Comparison of ENCODE assay signal across 38 cellular contexts in genomic region chr12:107477018-107477417, GRCh38.
"Had no signal": no experiment of that assay in that cellular context is flagged by ENCODE, and none has a peak within 500 bp of the region (broad histone marks: within the 10 kb centered on the region; RNA-seq: fewer than 3 reads in every experiment).

No MANE protein-coding gene starts in this region.

- H3K9me3 Mint-ChIP-seq: activated naive CD4-positive, alpha-beta T cell treated with anti-CD3 and anti-CD28 coated beads for 36 hours; activated naive CD4-positive, alpha-beta T cell treated with anti-CD3 and anti-CD28 coated beads, Interleukin-2, amount 10 ng/mL, durations not matched to agents 7 days and 5 days; activated naive CD4-positive, alpha-beta T cell treated with anti-CD3 and anti-CD28 coated beads, Interleukin-2, amount 50 U/mL, for 24 hours; activated naive CD4-positive, alpha-beta T cell treated with anti-CD3 and anti-CD28 coated beads, Interleukin-2, amount 50 U/mL, for 72 hours; activated naive CD8-positive, alpha-beta T cell treated with anti-CD3 and anti-CD28 coated beads for 36 hours; activated naive CD8-positive, alpha-beta T cell treated with anti-CD3 and anti-CD28 coated beads, Interleukin-2, amount 10 ng/mL, durations not matched to agents 7 days and 5 days; activated naive CD8-positive, alpha-beta T cell treated with anti-CD3 and anti-CD28 coated beads, Interleukin-2, amount 50 U/mL, for 24 hours; activated T-cell treated with anti-CD3 and anti-CD28 coated beads, Interleukin-2, amount 50 U/mL, for 24 hours; activated T-cell treated with anti-CD3 and anti-CD28 coated beads, Interleukin-2, amount 50 U/mL, for 4 hours; activated T-cell treated with anti-CD3 and anti-CD28 coated beads, Interleukin-2, amount 50 U/mL, for 72 hours; activated T-helper 1 cell treated with anti-CD3 and anti-CD28 coated beads, Interleukin-12 subunit alpha, Interleukin-12 subunit beta, Interleukin-2, Interleukin-4 antibody, amounts not matched to agents 30 ng/mL and 10 ng/mL and 1 ng/mL, durations not matched to agents 14 hours and 24 hours and 36 hours; activated T-helper 17 cell treated with anti-CD3 and anti-CD28 coated beads, Interleukin-2, amount 50 U/mL, for 72 hours; activated T-helper 2 cell treated with anti-CD3 and anti-CD28 coated beads, Interferon-gamma antibody, Interleukin-2, Interleukin-4, amounts not matched to agents 10 μg/mL and 5 μg/mL and 100 μg/mL, durations not matched to agents 14 hours and 24 hours and 36 hours; brain; central memory CD8-positive, alpha-beta T cell had no signal

- H3K27me3 ChIP-seq: adrenal gland, ascending aorta, body of pancreas, brain microvascular endothelial cell, breast epithelium had no signal

- H3K36me3 Mint-ChIP-seq: activated naive CD4-positive, alpha-beta T cell treated with anti-CD3 and anti-CD28 coated beads, Interleukin-2, amount 10 ng/mL, durations not matched to agents 7 days and 5 days; activated naive CD4-positive, alpha-beta T cell treated with anti-CD3 and anti-CD28 coated beads, Interleukin-2, amount 50 U/mL, for 24 hours; activated naive CD4-positive, alpha-beta T cell treated with anti-CD3 and anti-CD28 coated beads, Interleukin-2, amount 50 U/mL, for 72 hours; activated naive CD8-positive, alpha-beta T cell; activated naive CD8-positive, alpha-beta T cell treated with anti-CD3 and anti-CD28 coated beads for 36 hours; activated naive CD8-positive, alpha-beta T cell treated with anti-CD3 and anti-CD28 coated beads, Interleukin-2, amount 10 ng/mL, durations not matched to agents 7 days and 5 days; brain had no signal

- H3K9me3 ChIP-seq: adrenal gland, ascending aorta, body of pancreas, breast epithelium had no signal

- H3K4me1 ChIP-seq: adrenal gland, ascending aorta, body of pancreas, breast epithelium had no signal

- H3K27ac ChIP-seq: adrenal gland, ascending aorta, body of pancreas, brain microvascular endothelial cell, breast epithelium, cardiac muscle cell had no signal

- H3K27me3 Mint-ChIP-seq: activated naive CD4-positive, alpha-beta T cell treated with anti-CD3 and anti-CD28 coated beads, Interleukin-2, amount 10 ng/mL, durations not matched to agents 7 days and 5 days; activated naive CD4-positive, alpha-beta T cell treated with anti-CD3 and anti-CD28 coated beads, Interleukin-2, amount 50 U/mL, for 24 hours; activated naive CD8-positive, alpha-beta T cell; activated naive CD8-positive, alpha-beta T cell treated with anti-CD3 and anti-CD28 coated beads for 36 hours; activated naive CD8-positive, alpha-beta T cell treated with anti-CD3 and anti-CD28 coated beads, Interleukin-2, amount 10 ng/mL, durations not matched to agents 7 days and 5 days; activated naive CD8-positive, alpha-beta T cell treated with anti-CD3 and anti-CD28 coated beads, Interleukin-2, amount 50 U/mL, for 24 hours; activated T-cell treated with anti-CD3 and anti-CD28 coated beads, Interleukin-2, amount 50 U/mL, for 24 hours; activated T-helper 17 cell treated with anti-CD3 and anti-CD28 coated beads, Interleukin-2, amount 50 U/mL, for 72 hours had no signal

- H3K4me3 ChIP-seq: adrenal gland, ascending aorta, body of pancreas, breast epithelium, cardiac muscle cell had no signal

- H3K27ac Mint-ChIP-seq: activated naive CD4-positive, alpha-beta T cell treated with anti-CD3 and anti-CD28 coated beads for 36 hours; activated naive CD4-positive, alpha-beta T cell treated with anti-CD3 and anti-CD28 coated beads, Interleukin-2, amount 10 ng/mL, durations not matched to agents 7 days and 5 days; activated naive CD4-positive, alpha-beta T cell treated with anti-CD3 and anti-CD28 coated beads, Interleukin-2, amount 50 U/mL, for 24 hours; activated naive CD4-positive, alpha-beta T cell treated with anti-CD3 and anti-CD28 coated beads, Interleukin-2, amount 50 U/mL, for 72 hours; activated naive CD8-positive, alpha-beta T cell; activated naive CD8-positive, alpha-beta T cell treated with anti-CD3 and anti-CD28 coated beads for 36 hours; activated naive CD8-positive, alpha-beta T cell treated with anti-CD3 and anti-CD28 coated beads, Interleukin-2, amount 10 ng/mL, durations not matched to agents 7 days and 5 days; activated naive CD8-positive, alpha-beta T cell treated with anti-CD3 and anti-CD28 coated beads, Interleukin-2, amount 50 U/mL, for 24 hours; activated T-cell treated with anti-CD3 and anti-CD28 coated beads, Interleukin-2, amount 50 U/mL, for 24 hours; activated T-cell treated with anti-CD3 and anti-CD28 coated beads, Interleukin-2, amount 50 U/mL, for 72 hours; activated T-helper 1 cell treated with anti-CD3 and anti-CD28 coated beads, Interleukin-12 subunit alpha, Interleukin-12 subunit beta, Interleukin-2, Interleukin-4 antibody, amounts not matched to agents 30 ng/mL and 10 ng/mL and 1 ng/mL, durations not matched to agents 14 hours and 24 hours and 36 hours; activated T-helper 17 cell treated with anti-CD3 and anti-CD28 coated beads, Interleukin-2, amount 50 U/mL, for 72 hours; activated T-helper 2 cell treated with anti-CD3 and anti-CD28 coated beads, Interferon-gamma antibody, Interleukin-2, Interleukin-4, amounts not matched to agents 10 μg/mL and 5 μg/mL and 100 μg/mL, durations not matched to agents 14 hours and 24 hours and 36 hours; brain had no signal

- DNase-seq: activated gamma-delta T cell; activated gamma-delta T cell treated with Interleukin-2 at 50 U/mL for 16 hours; activated naive CD4-positive, alpha-beta T cell; activated naive CD4-positive, alpha-beta T cell treated with anti-CD3 and anti-CD28 coated beads for 36 hours; activated naive CD4-positive, alpha-beta T cell treated with anti-CD3 and anti-CD28 coated beads, Interleukin-2, amount 10 ng/mL, durations not matched to agents 7 days and 5 days; activated naive CD4-positive, alpha-beta T cell treated with anti-CD3 and anti-CD28 coated beads, Interleukin-2, amount 50 U/mL, for 16 hours; activated naive CD4-positive, alpha-beta T cell treated with Interleukin-2 at 50 U/mL for 16 hours; activated naive CD8-positive, alpha-beta T cell treated with anti-CD3 and anti-CD28 coated beads for 36 hours; activated naive CD8-positive, alpha-beta T cell treated with anti-CD3 and anti-CD28 coated beads, Interleukin-2, amount 10 ng/mL, durations not matched to agents 7 days and 5 days; activated naive CD8-positive, alpha-beta T cell treated with anti-CD3 and anti-CD28 coated beads, Interleukin-2, amount 50 U/mL, for 24 hours; activated T-cell treated with anti-CD3 and anti-CD28 coated beads for 4 hours; activated T-cell treated with anti-CD3 and anti-CD28 coated beads, Interleukin-2, amount 50 U/mL, for 1 hour; activated T-cell treated with anti-CD3 and anti-CD28 coated beads, Interleukin-2, amount 50 U/mL, for 24 hours; activated T-cell treated with anti-CD3 and anti-CD28 coated beads, Interleukin-2, amount 50 U/mL, for 4 hours; activated T-cell treated with anti-CD3 and anti-CD28 coated beads, Interleukin-2, amount 50 U/mL, for 48 hours; activated T-cell treated with anti-CD3 and anti-CD28 coated beads, Interleukin-2, amount 50 U/mL, for 72 hours; adrenal gland; amniotic stem cell; amygdala; anterior cingulate cortex; aorta; body of pancreas; brain microvascular endothelial cell; caudate nucleus; central memory CD4-positive, alpha-beta T cell; cerebellar nuclear complex had no signal

- ATAC-seq: activated naive CD4-positive, alpha-beta T cell treated with anti-CD3 and anti-CD28 coated beads, Interleukin-2, amount 50 U/mL, for 72 hours; activated naive CD8-positive, alpha-beta T cell treated with anti-CD3 and anti-CD28 coated beads, Interleukin-2, amount 50 U/mL, for 24 hours; activated T-cell treated with anti-CD3 and anti-CD28 coated beads, Interleukin-2, amount 50 U/mL, for 4 hours; activated T-cell treated with anti-CD3 and anti-CD28 coated beads, Interleukin-2, amount 50 U/mL, for 72 hours; activated T-helper 17 cell treated with anti-CD3 and anti-CD28 coated beads, Interleukin-2, amount 50 U/mL, for 72 hours; body of pancreas had no signal

- FAIRE-seq: bronchial epithelial cell had no signal

- H3K36me3 ChIP-seq: adrenal gland, ascending aorta, brain microvascular endothelial cell, breast epithelium, cardiac muscle cell had no signal

- H3K4me3 Mint-ChIP-seq: activated naive CD4-positive, alpha-beta T cell treated with anti-CD3 and anti-CD28 coated beads for 36 hours; activated naive CD4-positive, alpha-beta T cell treated with anti-CD3 and anti-CD28 coated beads, Interleukin-2, amount 10 ng/mL, durations not matched to agents 7 days and 5 days; activated naive CD4-positive, alpha-beta T cell treated with anti-CD3 and anti-CD28 coated beads, Interleukin-2, amount 50 U/mL, for 24 hours; activated naive CD8-positive, alpha-beta T cell; activated naive CD8-positive, alpha-beta T cell treated with anti-CD3 and anti-CD28 coated beads for 36 hours; activated naive CD8-positive, alpha-beta T cell treated with anti-CD3 and anti-CD28 coated beads, Interleukin-2, amount 10 ng/mL, durations not matched to agents 7 days and 5 days; activated naive CD8-positive, alpha-beta T cell treated with anti-CD3 and anti-CD28 coated beads, Interleukin-2, amount 50 U/mL, for 24 hours; activated T-cell treated with anti-CD3 and anti-CD28 coated beads, Interleukin-2, amount 50 U/mL, for 24 hours; activated T-cell treated with anti-CD3 and anti-CD28 coated beads, Interleukin-2, amount 50 U/mL, for 4 hours; activated T-cell treated with anti-CD3 and anti-CD28 coated beads, Interleukin-2, amount 50 U/mL, for 72 hours; activated T-helper 1 cell treated with anti-CD3 and anti-CD28 coated beads, Interleukin-12 subunit alpha, Interleukin-12 subunit beta, Interleukin-2, Interleukin-4 antibody, amounts not matched to agents 30 ng/mL and 10 ng/mL and 1 ng/mL, durations not matched to agents 14 hours and 24 hours and 36 hours; activated T-helper 17 cell treated with anti-CD3 and anti-CD28 coated beads, Interleukin-2, amount 50 U/mL, for 72 hours; brain; central memory CD8-positive, alpha-beta T cell had no signal
